Comparison of ENCODE assay signal across 8 cellular contexts in the genomic region with DNA sequence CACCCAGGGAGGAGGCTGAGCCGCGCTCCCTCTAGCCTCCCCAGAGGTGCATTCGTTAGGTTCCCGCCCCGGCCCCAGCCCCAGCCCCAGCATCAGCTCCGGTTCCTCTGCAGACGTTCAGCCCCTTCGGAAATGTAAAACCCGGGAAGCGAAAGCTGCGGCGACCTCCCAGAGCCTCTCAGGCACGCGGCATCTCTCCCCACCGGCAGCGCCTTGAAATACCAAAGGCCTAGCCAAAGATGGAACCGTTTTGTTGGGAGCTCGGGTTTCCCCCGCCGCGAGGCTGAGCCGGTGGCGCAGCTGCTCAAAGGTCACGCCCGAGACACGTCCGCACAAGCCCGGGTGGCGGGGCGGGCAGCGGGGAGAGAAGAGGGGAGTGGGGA.
DNase-seq lines count a peak whose midpoint lies in the region; ATAC-seq lines count a peak whose summit lies in the region.

No MANE protein-coding gene starts in this region.

- no peaks in the 10 kb centered on the region for H3K9me3 Mint-ChIP-seq in activated CD4-positive, alpha-beta T cell treated with anti-CD3 and anti-CD28 coated beads for 36 hours (ENCODE audit: low read depth)

- peak overlapping the region; percentile 43 for H3K4me3 Mint-ChIP-seq in activated CD4-positive, alpha-beta T cell treated with anti-CD3 and anti-CD28 coated beads for 36 hours

- H3K27me3 ChIP-seq in HUES48 (ENCODE audit: control insufficient read depth, insufficient read depth, low read length) (peaks cover 31% of the 10 kb centered on the region), stomach smooth muscle (ENCODE audit: control insufficient read depth in 1 of 2, insufficient read depth in 2 of 2, low read length in 2 of 2) (no peaks in the 10 kb centered on the region)

- no peaks in the 10 kb centered on the region for H3K36me3 Mint-ChIP-seq in activated CD4-positive, alpha-beta T cell treated with anti-CD3 and anti-CD28 coated beads for 36 hours (ENCODE audit: low read depth)

- ATAC-seq in activated CD4-positive, alpha-beta T cell treated with anti-CD3 and anti-CD28 coated beads for 36 hours, result peak; percentile 81

- 0% methylated on average over 10 to 15 of the region's 31 CpGs for WGBS in mesodermal cell (ENCODE audit: insufficient coverage in 2 of 2), 2 experiments

- H3K36me3 ChIP-seq in HUES48 (ENCODE audit: control insufficient read depth, insufficient read depth, low read length), result no peaks in the 10 kb centered on the region
- H3K36me3 ChIP-seq in mesodermal cell (ENCODE audit: control insufficient read depth, insufficient read depth, low read length), result no peaks in the 10 kb centered on the region
- no peaks in the 10 kb centered on the region for H3K36me3 ChIP-seq in stomach smooth muscle (ENCODE audit: control insufficient read depth in 2 of 2, insufficient read depth in 2 of 2, low read length in 2 of 2)

- CTCF ChIA-PET in activated CD4-positive, alpha-beta T cell treated with anti-CD3 and anti-CD28 coated beads for 36 hours (lab: Charles Lee), result no interaction called here

- H3K4me1 ChIP-seq in HUES48 (ENCODE audit: control insufficient read depth, insufficient read depth, low read length) (peaks cover 41% of the 10 kb centered on the region), mesodermal cell (ENCODE audit: control insufficient read depth, insufficient read depth, low read length, poor library complexity, severe bottlenecking) (no peaks in the 10 kb centered on the region), stomach smooth muscle (ENCODE audit: control insufficient read depth, insufficient read depth, low read length) (no peaks in the 10 kb centered on the region)

- H3K4me3 ChIP-seq in HUES48 (ENCODE audit: low read depth, low read length) (peak overlapping the region; percentile 47), mesodermal cell (ENCODE audit: extremely low read depth, insufficient read depth, low read length, poor library complexity, severe bottlenecking) (peak overlapping the region; percentile 26), stomach smooth muscle (ENCODE audit: low read length in 2 of 2) (peak overlapping the region; percentile 6 to 59)

- peak overlapping the region; percentile 68 for H3K27ac Mint-ChIP-seq in activated CD4-positive, alpha-beta T cell treated with anti-CD3 and anti-CD28 coated beads for 36 hours

- peak overlapping the region; percentile 86 for H3K27ac ChIP-seq in HUES48 (ENCODE audit: low read depth, low read length)
- peak overlapping the region; percentile 39 for H3K27ac ChIP-seq in mesodermal cell (ENCODE audit: low read depth, low read length, severe bottlenecking)
- H3K27ac ChIP-seq in stomach smooth muscle (ENCODE audit: low read length), result no peak overlapping the region

- intact Hi-C loops in activated CD4-positive, alpha-beta T cell treated with anti-CD3 and anti-CD28 coated beads for 36 hours (cut with DNase I, micrococcal nuclease), result no loop called here

- peaks cover 10% of the 10 kb centered on the region for H3K27me3 Mint-ChIP-seq in activated CD4-positive, alpha-beta T cell treated with anti-CD3 and anti-CD28 coated beads for 36 hours

- H3K9me3 ChIP-seq in HUES48 (ENCODE audit: control insufficient read depth, insufficient read depth, low read length), result no peaks in the 10 kb centered on the region
- no peaks in the 10 kb centered on the region for H3K9me3 ChIP-seq in mesodermal cell (ENCODE audit: control insufficient read depth, low read length)
- no peaks in the 10 kb centered on the region for H3K9me3 ChIP-seq in stomach smooth muscle (ENCODE audit: control insufficient read depth in 2 of 2, low read length in 2 of 2)

- H3K9ac ChIP-seq in HUES48 (ENCODE audit: low read depth, low read length), result no peak overlapping the region
- H3K9ac ChIP-seq in stomach smooth muscle (ENCODE audit: low read length in 2 of 2), result peak overlapping the region in 1 of 2 donors; percentile 0

- POLR2A ChIA-PET in activated CD4-positive, alpha-beta T cell treated with anti-CD3 and anti-CD28 coated beads for 36 hours (lab: Charles Lee), result no interaction called here

- peak; percentile 66 for DNase-seq in activated CD4-positive, alpha-beta T cell treated with anti-CD3 and anti-CD28 coated beads for 36 hours
- DNase-seq in activated CD4-positive, alpha-beta T cell treated with anti-CD3 and anti-CD28 coated beads for 1 hour, result no peak
- peak; percentile 74 for DNase-seq in SK-N-DZ (ENCODE audit: low spot score)
- peak; percentile 88 for DNase-seq in ecto neural progenitor cell (ENCODE audit: low spot score)
- DNase-seq in dedifferentiated amniotic fluid mesenchymal stem cell (ENCODE audit: extremely low spot score), result no peak

- peaks cover 12% of the 10 kb centered on the region for H3K4me1 Mint-ChIP-seq in activated CD4-positive, alpha-beta T cell treated with anti-CD3 and anti-CD28 coated beads for 36 hours

Comparison
In these comparisons a context has a peak if more than half of its experiments do, and no peak if none do; other contexts are left out.
1. DNase-seq: peak in activated CD4-positive, alpha-beta T cell treated with anti-CD3 and anti-CD28 coated beads for 36 hours (single experiment), SK-N-DZ (single experiment) and ecto neural progenitor cell (single experiment); none in activated CD4-positive, alpha-beta T cell treated with anti-CD3 and anti-CD28 coated beads for 1 hour (single experiment) and dedifferentiated amniotic fluid mesenchymal stem cell (single experiment).
2. Peak in every context shown above with its lines, with median percentiles within 50 percentile points of each other: H3K4me3 ChIP-seq.